In genomic region chr7:95375591-95376294, GRCh38 we compare ENCODE assay signal across 1 cellular context.
TF ChIP-seq lines count a peak whose summit lies in the region.

No MANE protein-coding gene starts in this region.

TF ChIP-seq in K562, 482 proteins besides CTCF, POLR2A, EP300 and RAD21:
- no peak for TF ChIP-seq HNRNPLL (IDR thresholded peaks at IDR 0.05; ENCODE audit: low read depth, low read length, poor library complexity, severe bottlenecking)
- no peak for TF ChIP-seq ZNF197 (CRISPR knock-in tag; IDR thresholded peaks at IDR 0.05; ENCODE audit: low read depth)
- TF ChIP-seq RAD51 (IDR thresholded peaks at IDR 0.05; ENCODE audit: borderline replicate concordance, low read depth): no peak
- TF ChIP-seq GTF2A2 (tag; IDR thresholded peaks at IDR 0.05): no peak
- TF ChIP-seq NCOA2 (IDR thresholded peaks at IDR 0.05; ENCODE audit: partially characterized antibody in 2 of 2): no peak
- no peak for TF ChIP-seq MLX (CRISPR knock-in tag; conservative IDR thresholded peaks at IDR 0.05)
- no peak for TF ChIP-seq HOXB6 (CRISPR knock-in tag; IDR thresholded peaks at IDR 0.05; ENCODE audit: borderline replicate concordance)
- no peak for TF ChIP-seq BRF1 (IDR thresholded peaks at IDR 0.05; ENCODE audit: borderline replicate concordance, extremely low read depth, insufficient read length)
- no peak for TF ChIP-seq ETV6 (IDR thresholded peaks at IDR 0.05; ENCODE audit: borderline replicate concordance in 1 of 2, low read depth in 2 of 2, low read length in 1 of 2)
- TF ChIP-seq ETV6 (CRISPR knock-in tag; IDR thresholded peaks at IDR 0.05; ENCODE audit: borderline replicate concordance): no peak
- no peak for TF ChIP-seq SAFB2 (IDR thresholded peaks at IDR 0.05; ENCODE audit: borderline replicate concordance, low read depth, low read length, severe bottlenecking)
- TF ChIP-seq, protein P1, sequence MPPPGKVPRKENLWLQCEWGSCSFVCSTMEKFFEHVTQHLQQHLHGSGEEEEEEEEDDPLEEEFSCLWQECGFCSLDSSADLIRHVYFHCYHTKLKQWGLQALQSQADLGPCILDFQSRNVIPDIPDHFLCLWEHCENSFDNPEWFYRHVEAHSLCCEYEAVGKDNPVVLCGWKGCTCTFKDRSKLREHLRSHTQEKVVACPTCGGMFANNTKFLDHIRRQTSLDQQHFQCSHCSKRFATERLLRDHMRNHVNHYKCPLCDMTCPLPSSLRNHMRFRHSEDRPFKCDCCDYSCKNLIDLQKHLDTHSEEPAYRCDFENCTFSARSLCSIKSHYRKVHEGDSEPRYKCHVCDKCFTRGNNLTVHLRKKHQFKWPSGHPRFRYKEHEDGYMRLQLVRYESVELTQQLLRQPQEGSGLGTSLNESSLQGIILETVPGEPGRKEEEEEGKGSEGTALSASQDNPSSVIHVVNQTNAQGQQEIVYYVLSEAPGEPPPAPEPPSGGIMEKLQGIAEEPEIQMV (tag; conservative IDR thresholded peaks at IDR 0.05; ENCODE audit: low read depth): no peak
- TF ChIP-seq ZBTB2 (IDR thresholded peaks at IDR 0.05): no peak
- TF ChIP-seq, protein P2, sequence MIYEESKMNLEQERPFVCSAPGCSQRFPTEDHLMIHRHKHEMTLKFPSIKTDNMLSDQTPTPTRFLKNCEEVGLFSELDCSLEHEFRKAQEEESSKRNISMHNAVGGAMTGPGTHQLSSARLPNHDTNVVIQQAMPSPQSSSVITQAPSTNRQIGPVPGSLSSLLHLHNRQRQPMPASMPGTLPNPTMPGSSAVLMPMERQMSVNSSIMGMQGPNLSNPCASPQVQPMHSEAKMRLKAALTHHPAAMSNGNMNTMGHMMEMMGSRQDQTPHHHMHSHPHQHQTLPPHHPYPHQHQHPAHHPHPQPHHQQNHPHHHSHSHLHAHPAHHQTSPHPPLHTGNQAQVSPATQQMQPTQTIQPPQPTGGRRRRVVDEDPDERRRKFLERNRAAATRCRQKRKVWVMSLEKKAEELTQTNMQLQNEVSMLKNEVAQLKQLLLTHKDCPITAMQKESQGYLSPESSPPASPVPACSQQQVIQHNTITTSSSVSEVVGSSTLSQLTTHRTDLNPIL (CRISPR knock-in tag; IDR thresholded peaks at IDR 0.05): no peak
- TF ChIP-seq, protein P3, sequence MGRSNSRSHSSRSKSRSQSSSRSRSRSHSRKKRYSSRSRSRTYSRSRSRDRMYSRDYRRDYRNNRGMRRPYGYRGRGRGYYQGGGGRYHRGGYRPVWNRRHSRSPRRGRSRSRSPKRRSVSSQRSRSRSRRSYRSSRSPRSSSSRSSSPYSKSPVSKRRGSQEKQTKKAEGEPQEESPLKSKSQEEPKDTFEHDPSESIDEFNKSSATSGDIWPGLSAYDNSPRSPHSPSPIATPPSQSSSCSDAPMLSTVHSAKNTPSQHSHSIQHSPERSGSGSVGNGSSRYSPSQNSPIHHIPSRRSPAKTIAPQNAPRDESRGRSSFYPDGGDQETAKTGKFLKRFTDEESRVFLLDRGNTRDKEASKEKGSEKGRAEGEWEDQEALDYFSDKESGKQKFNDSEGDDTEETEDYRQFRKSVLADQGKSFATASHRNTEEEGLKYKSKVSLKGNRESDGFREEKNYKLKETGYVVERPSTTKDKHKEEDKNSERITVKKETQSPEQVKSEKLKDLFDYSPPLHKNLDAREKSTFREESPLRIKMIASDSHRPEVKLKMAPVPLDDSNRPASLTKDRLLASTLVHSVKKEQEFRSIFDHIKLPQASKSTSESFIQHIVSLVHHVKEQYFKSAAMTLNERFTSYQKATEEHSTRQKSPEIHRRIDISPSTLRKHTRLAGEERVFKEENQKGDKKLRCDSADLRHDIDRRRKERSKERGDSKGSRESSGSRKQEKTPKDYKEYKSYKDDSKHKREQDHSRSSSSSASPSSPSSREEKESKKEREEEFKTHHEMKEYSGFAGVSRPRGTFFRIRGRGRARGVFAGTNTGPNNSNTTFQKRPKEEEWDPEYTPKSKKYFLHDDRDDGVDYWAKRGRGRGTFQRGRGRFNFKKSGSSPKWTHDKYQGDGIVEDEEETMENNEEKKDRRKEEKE (IDR thresholded peaks at IDR 0.05; ENCODE audit: borderline replicate concordance in 1 of 2, control insufficient read depth in 1 of 2, low read depth in 2 of 2, low read length in 1 of 2): no peak
TF ChIP-seq in K562: peak in this region for 0.
